1 cellular context compared by ENCODE assay signal in genomic region chr14:101767618-101768362, GRCh38.
TF ChIP-seq lines count a peak whose summit lies in the region.

No MANE protein-coding gene starts in this region.

TF ChIP-seq in K562, 482 proteins besides CTCF, POLR2A, EP300 and RAD21 (continued from another document):
- TF ChIP-seq CBX3 (IDR thresholded peaks at IDR 0.05; ENCODE audit: borderline replicate concordance in 1 of 2, low read length in 2 of 2) (no peak), ZBED1 (IDR thresholded peaks at IDR 0.05) (peak; percentile 65; the same call in 1 of the 2 replicates), MEF2A (IDR thresholded peaks at IDR 0.05; ENCODE audit: control insufficient read depth, low read depth, low read length) (no peak), STAT6 (CRISPR knock-in tag; IDR thresholded peaks at IDR 0.05) (no peak), PTTG1 (tag; IDR thresholded peaks at IDR 0.05; ENCODE audit: low read depth) (no peak), XRCC3 (IDR thresholded peaks at IDR 0.05) (no peak), SUPT5H (IDR thresholded peaks at IDR 0.05) (peak; percentile 67), POLR2AphosphoS2 (IDR thresholded peaks at IDR 0.05; ENCODE audit: low read length) (peak; percentile 75), PATZ1 (CRISPR knock-in tag; IDR thresholded peaks at IDR 0.05; ENCODE audit: borderline replicate concordance) (no peak), MXI1 (IDR thresholded peaks at IDR 0.05; ENCODE audit: low read depth, low read length) (no peak), ELF1 (tag; IDR thresholded peaks at IDR 0.05) (no peak), RBM17 (IDR thresholded peaks at IDR 0.05; ENCODE audit: borderline replicate concordance, low read depth, low read length) (no peak), CTBP1 (IDR thresholded peaks at IDR 0.05; ENCODE audit: borderline replicate concordance) (no peak), CHD4 (IDR thresholded peaks at IDR 0.05; ENCODE audit: insufficient read depth, insufficient replicate concordance, low read depth, low read length, poor library complexity, severe bottlenecking) (no peak), ZNF584 (CRISPR knock-in tag; IDR thresholded peaks at IDR 0.05; ENCODE audit: low read depth) (no peak), POLR3A (IDR thresholded peaks at IDR 0.05; ENCODE audit: borderline replicate concordance, extremely low read depth, insufficient read depth, insufficient read length) (no peak), MTA1 (IDR thresholded peaks at IDR 0.05; ENCODE audit: borderline replicate concordance) (no peak), ZNF764 (CRISPR knock-in tag; IDR thresholded peaks at IDR 0.05; ENCODE audit: low read depth) (no peak)
TF ChIP-seq in K562: peak in this region for 12.
